In the genomic region with DNA sequence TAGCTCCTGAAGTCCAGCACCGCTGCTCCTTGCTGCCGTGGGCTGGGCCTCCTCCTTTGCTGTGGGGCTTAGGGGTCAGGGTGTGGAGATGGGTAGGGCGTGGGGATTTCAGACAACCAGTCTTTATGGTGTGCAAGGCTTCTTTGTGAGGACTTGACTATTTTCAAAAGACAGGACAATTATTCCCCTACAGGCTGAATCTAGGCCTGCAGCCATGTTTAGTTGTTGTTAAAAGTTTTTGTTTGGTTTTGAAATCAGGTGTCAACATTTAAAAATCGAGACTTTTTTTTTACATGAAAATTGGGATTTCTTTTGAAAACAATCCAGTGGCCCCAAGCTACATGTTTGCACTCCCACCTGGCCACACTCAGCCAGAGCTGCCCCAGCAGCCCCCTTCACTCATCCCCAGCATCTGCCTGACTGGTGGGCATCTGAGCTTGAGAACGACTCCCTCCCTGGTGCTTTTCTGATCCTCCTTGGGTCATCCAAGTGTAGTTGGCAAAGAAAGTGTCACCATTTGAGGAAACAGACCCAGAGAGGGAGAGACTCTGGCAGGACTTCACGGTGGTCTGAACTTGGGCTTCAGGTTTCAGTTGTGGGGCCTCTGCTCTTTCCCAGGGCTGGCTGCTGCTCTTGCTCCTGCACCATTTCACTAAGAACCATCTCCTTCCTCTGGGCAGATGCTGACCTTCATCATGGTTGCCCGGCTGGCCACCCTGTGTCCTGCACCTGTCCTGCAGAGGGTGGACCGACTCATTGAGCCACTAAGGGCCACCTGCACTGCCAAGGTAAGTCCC, we compare ENCODE assay signal across 13 cellular contexts. TPM values are rescaled to one million over a fixed set of nuclear protein-coding genes. Genes with fewer than 3 reads are reported as not detected.
DNase-seq lines count a peak whose midpoint lies in the region; ATAC-seq and TF ChIP-seq lines count a peak whose summit lies in the region.
"Had no signal": no experiment of that assay in that cellular context is flagged by ENCODE, and none has a peak within 500 bp of the region (broad histone marks: within the 10 kb centered on the region; RNA-seq: fewer than 3 reads in every experiment).

No MANE protein-coding gene starts in this region.

- peaks cover 2% of the 10 kb centered on the region for H3K4me1 ChIP-seq in mesenchymal stem cell (ENCODE audit: control insufficient read depth, insufficient read depth, low read depth, low read length)
- no peaks in the 10 kb centered on the region for H3K4me1 ChIP-seq in trophoblast cell (ENCODE audit: control insufficient read depth in 1 of 2, insufficient read depth in 2 of 2, low read length in 2 of 2)

- H3K27me3 ChIP-seq in mesenchymal stem cell (ENCODE audit: control insufficient read depth in 1 of 2, insufficient read depth in 1 of 2, low read length in 2 of 2) (no peaks in the 10 kb centered on the region), trophoblast cell (ENCODE audit: insufficient read depth, low read length) (no peaks in the 10 kb centered on the region)

- TF ChIP-seq CTCF in AG10803 (conservative IDR thresholded peaks at IDR 0.05; ENCODE audit: low read length), result 0 out of 2 replicates have a peak, but pooled peaks have one; percentile 21
- peak; percentile 40; the same call in 2 of the 3 replicates for TF ChIP-seq CTCF in GM12872 (IDR thresholded peaks at IDR 0.05; ENCODE audit: insufficient read depth, low read depth, low read length)

- no peak for ATAC-seq in HG03565 (IDR thresholded peaks at IDR 0.05; ENCODE audit: unreplicated experiment)

- H3K18ac ChIP-seq in mesenchymal stem cell (ENCODE audit: low read depth in 1 of 2, low read length in 2 of 2) (no peak overlapping the region), trophoblast cell (ENCODE audit: low read length) (no peak overlapping the region)

- H2BK120ac ChIP-seq in mesenchymal stem cell (ENCODE audit: low read depth, low read length) (no peak overlapping the region), trophoblast cell (ENCODE audit: insufficient read depth, low read length, poor library complexity) (no peak overlapping the region)

- H4K8ac ChIP-seq in mesenchymal stem cell (ENCODE audit: low read length) (peak overlapping the region; percentile 27), trophoblast cell (ENCODE audit: low read depth, low read length) (no peak overlapping the region)

- no peaks in the 10 kb centered on the region for H3K9me3 ChIP-seq in mesenchymal stem cell (ENCODE audit: control insufficient read depth, low read length)
- H3K9me3 ChIP-seq in trophoblast cell (ENCODE audit: insufficient read depth, low read depth, low read length), result no peaks in the 10 kb centered on the region

- peaks cover 27% of the 10 kb centered on the region for H3K36me3 Mint-ChIP-seq in activated naive CD8-positive, alpha-beta T cell treated with anti-CD3 and anti-CD28 coated beads for 36 hours
- peaks cover 0 to 32% (median 0%) of the 10 kb centered on the region in 3 donors for H3K36me3 Mint-ChIP-seq in immature natural killer cell

- no peak overlapping the region for H2BK15ac ChIP-seq in mesenchymal stem cell (ENCODE audit: low read depth, poor library complexity, severe bottlenecking)

- peaks cover 55 to 59% of the 10 kb centered on the region in 2 experiments for H3K36me3 ChIP-seq in mesenchymal stem cell (ENCODE audit: control insufficient read depth in 1 of 2, insufficient read depth in 2 of 2, low read depth in 1 of 2, low read length in 2 of 2)
- H3K36me3 ChIP-seq in trophoblast cell (ENCODE audit: control insufficient read depth in 1 of 2, insufficient read depth in 2 of 2, low read length in 2 of 2), result peaks cover 28 to 46% of the 10 kb centered on the region in 2 experiments

- no peak overlapping the region for H3K14ac ChIP-seq in mesenchymal stem cell (ENCODE audit: low read length in 2 of 2)
- H3K14ac ChIP-seq in trophoblast cell (ENCODE audit: low read length), result no peak overlapping the region

- no peak overlapping the region for H3K4me3 ChIP-seq in AG10803 (ENCODE audit: low read length)
- no peak overlapping the region for H3K4me3 ChIP-seq in mesenchymal stem cell (ENCODE audit: insufficient read depth in 1 of 2, low read depth in 1 of 2, low read length in 2 of 2)
- H3K4me3 ChIP-seq in trophoblast cell (ENCODE audit: low read depth, low read length), result no peak overlapping the region

- H2BK5ac ChIP-seq in mesenchymal stem cell (ENCODE audit: low read depth, low read length, poor library complexity, severe bottlenecking) (no peak overlapping the region), trophoblast cell (ENCODE audit: low read depth, low read length, poor library complexity) (no peak overlapping the region)

- no peaks in the 10 kb centered on the region for H3K27me3 Mint-ChIP-seq in activated naive CD8-positive, alpha-beta T cell treated with anti-CD3 and anti-CD28 coated beads for 36 hours
- H3K27me3 Mint-ChIP-seq in immature natural killer cell (ENCODE audit: low read depth in 3 of 3), result peaks cover 0 to 4% (median 3%) of the 10 kb centered on the region in 3 donors

- H2AK5ac ChIP-seq in mesenchymal stem cell (ENCODE audit: low read length, severe bottlenecking) (no peak overlapping the region), trophoblast cell (ENCODE audit: low read length) (no peak overlapping the region)

- H3K9ac ChIP-seq in mesenchymal stem cell (ENCODE audit: low read length), result peak overlapping the region; percentile 7
- no peak overlapping the region for H3K9ac ChIP-seq in trophoblast cell (ENCODE audit: low read length)

- H4K91ac ChIP-seq in mesenchymal stem cell (ENCODE audit: low read length), result peak overlapping the region; percentile 2
- H4K91ac ChIP-seq in trophoblast cell (ENCODE audit: low read depth, low read length), result no peak overlapping the region

- H3K4me3 Mint-ChIP-seq in activated naive CD8-positive, alpha-beta T cell treated with anti-CD3 and anti-CD28 coated beads for 36 hours, result no peak overlapping the region
- H3K4me3 Mint-ChIP-seq in immature natural killer cell, result no peak overlapping the region

- no peak overlapping the region for H2AFZ ChIP-seq in mesenchymal stem cell (ENCODE audit: low read depth, low read length)
- H2AFZ ChIP-seq in trophoblast cell (ENCODE audit: insufficient read depth, low read length, poor library complexity), result no peak overlapping the region

- H3K27ac Mint-ChIP-seq in activated naive CD8-positive, alpha-beta T cell treated with anti-CD3 and anti-CD28 coated beads for 36 hours, result peak overlapping the region; percentile 35
- H3K27ac Mint-ChIP-seq in immature natural killer cell, result peak overlapping the region in 2 of 6 donors; percentile 3 to 64

- no peak for DNase-seq in AG10803 (ENCODE audit: low read depth)
- no peak for DNase-seq in activated naive CD8-positive, alpha-beta T cell treated with anti-CD3 and anti-CD28 coated beads for 36 hours
- no peak for DNase-seq in mesenchymal stem cell
- no peak for DNase-seq in immature natural killer cell
- no peak for DNase-seq in trophoblast cell
- DNase-seq in superior temporal gyrus (ENCODE audit: extremely low spot score), result no peak
- DNase-seq: activated effector memory CD4-positive, alpha-beta T cell treated with Interleukin-2 at 50 U/mL for 16 hours; effector CD8-positive, alpha-beta T cell; NCI-H1105; nucleus accumbens; stimulated activated CD4-positive, alpha-beta T cell treated with anti-CD3 and anti-CD28 coated beads, Interleukin-4, amount 100 ng/mL, for 4 hours had no signal

- 95% methylated on average over 7 of the region's 8 CpGs for WGBS in mesenchymal stem cell
- no CpG with 5 or more reads among the region's 8 CpGs for WGBS in trophoblast cell (ENCODE audit: extremely low coverage, insufficient coverage, insufficient read length)

- no peaks in the 10 kb centered on the region for H3K9me3 Mint-ChIP-seq in activated naive CD8-positive, alpha-beta T cell treated with anti-CD3 and anti-CD28 coated beads for 36 hours
- no peaks in the 10 kb centered on the region for H3K9me3 Mint-ChIP-seq in immature natural killer cell

- H2BK12ac ChIP-seq in mesenchymal stem cell (ENCODE audit: low read length in 2 of 2) (no peak overlapping the region), trophoblast cell (ENCODE audit: low read length) (no peak overlapping the region)

- H4K12ac ChIP-seq in trophoblast cell (ENCODE audit: low read depth, low read length), result no peak overlapping the region

- H3K27ac ChIP-seq in mesenchymal stem cell (ENCODE audit: low read length, poor library complexity, severe bottlenecking) (no peak overlapping the region), trophoblast cell (ENCODE audit: low read depth, low read length) (no peak overlapping the region)

- H3K79me1 ChIP-seq in mesenchymal stem cell (replicated peaks; ENCODE audit: low read length, poor library complexity, severe bottlenecking) (peaks cover 6% of the 10 kb centered on the region), trophoblast cell (ENCODE audit: low read length) (no peaks in the 10 kb centered on the region)

- no peak overlapping the region for H3K4ac ChIP-seq in mesenchymal stem cell (ENCODE audit: low read depth in 1 of 2, low read length in 2 of 2)
- no peak overlapping the region for H3K4ac ChIP-seq in trophoblast cell (ENCODE audit: low read depth, low read length)

- H3K79me2 ChIP-seq in trophoblast cell (ENCODE audit: control insufficient read depth, insufficient read depth, low read length, poor library complexity), result no peaks in the 10 kb centered on the region

- no peak overlapping the region for H3K4me2 ChIP-seq in mesenchymal stem cell (ENCODE audit: low read length, poor library complexity, severe bottlenecking)
- no peak overlapping the region for H3K4me2 ChIP-seq in trophoblast cell (ENCODE audit: low read length)

- peaks cover 11% of the 10 kb centered on the region for H3K4me1 Mint-ChIP-seq in activated naive CD8-positive, alpha-beta T cell treated with anti-CD3 and anti-CD28 coated beads for 36 hours
- H3K4me1 Mint-ChIP-seq in immature natural killer cell, result peaks cover 0 to 2% of the 10 kb centered on the region in 2 donors

- H3K23ac ChIP-seq in mesenchymal stem cell (ENCODE audit: low read length in 2 of 2) (no peak overlapping the region), trophoblast cell (ENCODE audit: low read length) (no peak overlapping the region)

RNA-seq across cellular contexts. Expression of a gene that starts 10.4 kb away (rescaled TPM):
- 1,000 to 10,000 TPM; 2,700 to 2,702 TPM for total RNA-seq in activated naive CD8-positive, alpha-beta T cell treated with anti-CD3 and anti-CD28 coated beads for 36 hours
- polyA plus RNA-seq in mesenchymal stem cell (2013, experiment 1 of 2), result 1,587 TPM
- 1,642 TPM for polyA plus RNA-seq in mesenchymal stem cell (2013, experiment 2 of 2)
- 1,000 to 10,000 TPM in 2 of 3 donors, 100 to 1,000 TPM in 1; 525 to 1,812 (median 1,173) TPM for polyA plus RNA-seq in immature natural killer cell
- polyA plus RNA-seq in trophoblast cell (2013), result 1,121 and 1,210 TPM in 2 replicates

RNA-seq across cellular contexts. Expression of a gene that starts 34.5 kb away (rescaled TPM):
- total RNA-seq in activated naive CD8-positive, alpha-beta T cell treated with anti-CD3 and anti-CD28 coated beads for 36 hours, result 1 to 10 TPM; 2.4 to 2.6 TPM
- 3.9 TPM for polyA plus RNA-seq in mesenchymal stem cell (2013, experiment 1 of 2)
- polyA plus RNA-seq in mesenchymal stem cell (2013, experiment 2 of 2), result 3.7 TPM
- 1 to 10 TPM in 1 of 3 donors, under 1 TPM in 1, not detected in 1; 0.32 to 1.3 TPM for polyA plus RNA-seq in immature natural killer cell
- 0.29 and 0.31 TPM in 2 replicates for polyA plus RNA-seq in trophoblast cell (2013)
